Comparison of ENCODE assay signal across 8 cellular contexts in genomic region chr10:61992683-61993629, GRCh38.
DNase-seq lines count a peak whose midpoint lies in the region; ATAC-seq and TF ChIP-seq lines count a peak whose summit lies in the region.

No MANE protein-coding gene starts in this region.

- H3K4me3 ChIP-seq in GM06990 (replicated peaks; ENCODE audit: low read depth, low read length) = peak overlapping the region; percentile 31
- no peak overlapping the region for H3K4me3 ChIP-seq in SJSA1
- H3K4me3 ChIP-seq in astrocyte of the spinal cord (ENCODE audit: low read depth, low read length) = no peak overlapping the region
- peak overlapping the region; percentile 37 for H3K4me3 ChIP-seq in lower lobe of right lung

- ATAC-seq in HG02973 (IDR thresholded peaks at IDR 0.05; ENCODE audit: unreplicated experiment) (peak; percentile 41), lower lobe of right lung (peak; percentile 95), HG02884 (IDR thresholded peaks at IDR 0.05; ENCODE audit: unreplicated experiment) (no peak)

- H3K27me3 ChIP-seq in GM06990 (replicated peaks; ENCODE audit: control insufficient read depth, insufficient read depth, low read length) = no peaks in the 10 kb centered on the region
- H3K27me3 ChIP-seq in SJSA1 (replicated peaks) = no peaks in the 10 kb centered on the region
- no peaks in the 10 kb centered on the region for H3K27me3 ChIP-seq in lower lobe of right lung (ENCODE audit: low read depth)

- H3K4me1 ChIP-seq in SJSA1 (replicated peaks) (peaks cover 20% of the 10 kb centered on the region), lower lobe of right lung (peaks cover 41% of the 10 kb centered on the region)

- TF ChIP-seq CTCF in GM06990 (IDR thresholded peaks at IDR 0.05; ENCODE audit: insufficient read depth, low read length, poor library complexity, severe bottlenecking) (no peak), astrocyte of the spinal cord (IDR thresholded peaks at IDR 0.05; ENCODE audit: low read depth, low read length) (no peak), lower lobe of right lung (IDR thresholded peaks at IDR 0.05) (no peak)

- H3K9me3 ChIP-seq in SJSA1 (replicated peaks) = no peaks in the 10 kb centered on the region
- no peaks in the 10 kb centered on the region for H3K9me3 ChIP-seq in lower lobe of right lung

- H3K27ac ChIP-seq in SJSA1 (peak overlapping the region; percentile 56), lower lobe of right lung (peak overlapping the region; percentile 80)

- intact Hi-C loops in lower lobe of right lung (cut with DNase I) = no loop called here

- no peaks in the 10 kb centered on the region; the same call in none of the 2 replicates for H3K36me3 ChIP-seq in GM06990 (ENCODE audit: control insufficient read depth, insufficient read depth, low read length)
- H3K36me3 ChIP-seq in SJSA1 = no peaks in the 10 kb centered on the region; the same call in 1 of the 2 replicates
- no peaks in the 10 kb centered on the region for H3K36me3 ChIP-seq in lower lobe of right lung

- no peak for DNase-seq in GM06990 (ENCODE audit: extremely low read depth, insufficient read length)
- peak in 1 of 2 experiments; percentile 36 for DNase-seq in SJSA1 (ENCODE audit: low read depth in 1 of 2, low spot score in 2 of 2)
- DNase-seq in astrocyte of the spinal cord (ENCODE audit: low read depth, low spot score) = peak; percentile 90
- DNase-seq in lower lobe of right lung = peak; percentile 55
- peak; percentile 1 to 81 (median 42) for DNase-seq in stimulated activated naive CD4-positive, alpha-beta T cell (lab: John Stamatoyannopoulos, UW)
- no peak for DNase-seq in NCI-H524 (lab: John Stamatoyannopoulos, UW)

- in situ Hi-C loops in astrocyte of the spinal cord (cut with HindIII; ENCODE audit: low sequenced_read_pairs) = no loop called here

Comparison
In these comparisons a context has a peak if more than half of its experiments do, and no peak if none do; other contexts are left out.
1. DNase-seq: peak in astrocyte of the spinal cord (single experiment), lower lobe of right lung (single experiment) and stimulated activated naive CD4-positive, alpha-beta T cell (6 of 6); none in GM06990 (single experiment) and NCI-H524 (0 of 2).
2. H3K4me3 ChIP-seq: peak in GM06990 (single experiment) and lower lobe of right lung (single experiment); none in SJSA1 (single experiment) and astrocyte of the spinal cord (single experiment).